Comparison of ENCODE assay signal across 13 cellular contexts in genomic region chr4:92091335-92091734, GRCh38.
DNase-seq lines count a peak whose midpoint lies in the region; ATAC-seq, FAIRE-seq and TF ChIP-seq lines count a peak whose summit lies in the region.
"Had no signal": no experiment of that assay in that cellular context is flagged by ENCODE, and none has a peak within 500 bp of the region (broad histone marks: within the 10 kb centered on the region; RNA-seq: fewer than 3 reads in every experiment).

No MANE protein-coding gene starts in this region.

- TF ChIP-seq EP300 in HepG2 (IDR thresholded peaks at IDR 0.05; ENCODE audit: low read depth in 2 of 2, low read length in 2 of 2) = no peak
- no peak for TF ChIP-seq EP300 in HepG2 (CRISPR knock-in tag; IDR thresholded peaks at IDR 0.05; ENCODE audit: borderline replicate concordance)

- FAIRE-seq in HepG2 (lab: Jason Lieb, UNC) = no peak

- intact Hi-C loops in HepG2 (cut with micrococcal nuclease; ENCODE audit: unreplicated experiment) = loop anchor here (1.0 to 5.0 kb wide), 3 partner anchors 78 to 979 kb away; no protein-coding TSS in a partner anchor

- H3K79me2 ChIP-seq in HepG2 (ENCODE audit: insufficient read depth, low read length) = no peaks in the 10 kb centered on the region

- H3K4me1 ChIP-seq in SJCRH30 = no peaks in the 10 kb centered on the region
- H3K4me1 ChIP-seq in HepG2 (ENCODE audit: insufficient read depth, low read length) = no peaks in the 10 kb centered on the region
- H3K4me1 ChIP-seq: prostate gland had no signal

- no peaks in the 10 kb centered on the region for H3K27me3 Mint-ChIP-seq in activated T-helper 17 cell treated with anti-CD3 and anti-CD28 coated beads, Interleukin-2, amount 50 U/mL, for 72 hours
- H3K27me3 Mint-ChIP-seq in stimulated activated naive CD8-positive, alpha-beta T cell treated with anti-CD3 and anti-CD28 coated beads, Interleukin-15, amount 100 ng/mL, for 72 hours = no peaks in the 10 kb centered on the region
- no peaks in the 10 kb centered on the region for H3K27me3 Mint-ChIP-seq in activated T-cell treated with anti-CD3 and anti-CD28 coated beads, Interleukin-2, amount 50 U/mL, for 4 hours (ENCODE audit: low read depth)

- H3K9ac ChIP-seq in HepG2 (ENCODE audit: insufficient read depth, low read depth, low read length) = no peak overlapping the region

- BruUV-seq in HepG2 (replicated peaks; lab: Mats Ljungman, UMichigan) = no TSS peak

- H3K9me3 ChIP-seq in SJCRH30 (replicated peaks) (no peaks in the 10 kb centered on the region), HepG2 (ENCODE audit: low read length) (no peaks in the 10 kb centered on the region)
- H3K9me3 ChIP-seq: prostate gland had no signal

- POLR2A ChIA-PET in HepG2 (lab: Yijun Ruan, JAX) = no interaction called here

- H3K4me1 Mint-ChIP-seq in activated T-helper 17 cell treated with anti-CD3 and anti-CD28 coated beads, Interleukin-2, amount 50 U/mL, for 72 hours = no peaks in the 10 kb centered on the region
- no peaks in the 10 kb centered on the region for H3K4me1 Mint-ChIP-seq in stimulated activated naive CD8-positive, alpha-beta T cell treated with anti-CD3 and anti-CD28 coated beads, Interleukin-15, amount 100 ng/mL, for 72 hours
- H3K4me1 Mint-ChIP-seq in activated T-cell treated with anti-CD3 and anti-CD28 coated beads, Interleukin-2, amount 50 U/mL, for 4 hours (ENCODE audit: low read depth) = no peaks in the 10 kb centered on the region

- TF ChIP-seq POLR2A in HepG2 (IDR thresholded peaks at IDR 0.05; ENCODE audit: insufficient read depth in 1 of 2, low read depth in 2 of 2, low read length in 2 of 2) = no peak

- DNase-seq in ELR (ENCODE audit: low read depth) (peak; percentile 10), HT1080 (ENCODE audit: low read depth) (peak; percentile 63), SJCRH30 (peak; percentile 45 to 69), HepG2 (ENCODE audit: low spot score) (peak; percentile 21), GM19238 (ENCODE audit: insufficient read length, low spot score) (no peak)
- no peak for DNase-seq in stimulated activated naive CD8-positive, alpha-beta T cell treated with anti-CD3 and anti-CD28 coated beads, Interleukin-15, amount 100 ng/mL, for 72 hours
- no peak for DNase-seq in activated T-cell treated with anti-CD3 and anti-CD28 coated beads, Interleukin-2, amount 50 U/mL, for 4 hours
- DNase-seq: activated CD4-positive, CD25-positive, alpha-beta regulatory T cell treated with anti-CD3 and anti-CD28 coated beads, Interleukin-2, amount 50 U/mL, for 72 hours; activated T-cell treated with anti-CD3 and anti-CD28 coated beads, Interleukin-2, amount 50 U/mL, for 72 hours; effector memory CD4-positive, alpha-beta T cell; stimulated activated naive CD8-positive, alpha-beta T cell treated with anti-CD3 and anti-CD28 coated beads, Interleukin-15, Interleukin-2, amounts not matched to agents 100 U/mL and 50 U/mL, for 24 hours had no signal

- peak; percentile 40; the same call in 1 of the 2 replicates for TF ChIP-seq RAD21 in HepG2 (CRISPR knock-in tag; IDR thresholded peaks at IDR 0.05)

- no peaks in the 10 kb centered on the region for H3K36me3 ChIP-seq in SJCRH30
- no peaks in the 10 kb centered on the region for H3K36me3 ChIP-seq in HepG2 (replicated peaks in 1 of 2; ENCODE audit: control insufficient read depth in 1 of 2, insufficient read depth in 2 of 2, low read length in 2 of 2)
- H3K36me3 ChIP-seq: prostate gland had no signal

- no peaks in the 10 kb centered on the region for H4K20me1 ChIP-seq in HepG2 (ENCODE audit: insufficient read depth, low read length)

- peak; percentile 32; the same call in 1 of the 2 replicates for TF ChIP-seq CTCF in HepG2 (CRISPR knock-in tag; IDR thresholded peaks at IDR 0.05)

- H3K4me3 ChIP-seq in SJCRH30 = peak overlapping the region; percentile 24
- H3K4me3 ChIP-seq in HepG2 (replicated peaks in 1 of 3; ENCODE audit: insufficient read depth in 1 of 3, low read depth in 2 of 3, low read length in 3 of 3) = peak overlapping the region; percentile 12 to 41 (median 16); a peak in 4 of 6 replicates
- H3K4me3 ChIP-seq: prostate gland had no signal

- in situ Hi-C loops in HepG2 (cut with HindIII; ENCODE audit: extremely low pct_ligation_motif_present, low pct_unique_long_range_greater_than_20kb) = no loop called here

- ATAC-seq in HepG2 = peak; percentile 87
- no peak for ATAC-seq in activated T-helper 17 cell treated with anti-CD3 and anti-CD28 coated beads, Interleukin-2, amount 50 U/mL, for 72 hours (replicated peaks)
- ATAC-seq in stimulated activated naive CD8-positive, alpha-beta T cell treated with anti-CD3 and anti-CD28 coated beads, Interleukin-15, amount 100 ng/mL, for 72 hours = no peak
- no peak for ATAC-seq in activated T-cell treated with anti-CD3 and anti-CD28 coated beads, Interleukin-2, amount 50 U/mL, for 4 hours
- ATAC-seq: activated T-cell treated with anti-CD3 and anti-CD28 coated beads, Interleukin-2, amount 50 U/mL, for 72 hours; stimulated activated naive CD8-positive, alpha-beta T cell treated with anti-CD3 and anti-CD28 coated beads, Interleukin-15, Interleukin-2, amounts not matched to agents 100 U/mL and 50 U/mL, for 24 hours had no signal

- no peak overlapping the region for H3K27ac ChIP-seq in SJCRH30
- no peak overlapping the region for H3K27ac ChIP-seq in HepG2 (ENCODE audit: extremely low read length, insufficient read depth, low read length)
- H3K27ac ChIP-seq: prostate gland had no signal

- no peaks in the 10 kb centered on the region for H3K36me3 Mint-ChIP-seq in activated T-helper 17 cell treated with anti-CD3 and anti-CD28 coated beads, Interleukin-2, amount 50 U/mL, for 72 hours (ENCODE audit: low read depth)
- no peaks in the 10 kb centered on the region for H3K36me3 Mint-ChIP-seq in activated T-cell treated with anti-CD3 and anti-CD28 coated beads, Interleukin-2, amount 50 U/mL, for 4 hours (ENCODE audit: insufficient read depth)

- H3K27ac Mint-ChIP-seq in activated T-helper 17 cell treated with anti-CD3 and anti-CD28 coated beads, Interleukin-2, amount 50 U/mL, for 72 hours = no peak overlapping the region
- no peak overlapping the region for H3K27ac Mint-ChIP-seq in stimulated activated naive CD8-positive, alpha-beta T cell treated with anti-CD3 and anti-CD28 coated beads, Interleukin-15, amount 100 ng/mL, for 72 hours
- H3K27ac Mint-ChIP-seq: activated T-cell treated with anti-CD3 and anti-CD28 coated beads, Interleukin-2, amount 50 U/mL, for 72 hours had no signal

- H3K4me3 Mint-ChIP-seq in activated T-helper 17 cell treated with anti-CD3 and anti-CD28 coated beads, Interleukin-2, amount 50 U/mL, for 72 hours = no peak overlapping the region
- H3K4me3 Mint-ChIP-seq in stimulated activated naive CD8-positive, alpha-beta T cell treated with anti-CD3 and anti-CD28 coated beads, Interleukin-15, amount 100 ng/mL, for 72 hours = no peak overlapping the region
- H3K4me3 Mint-ChIP-seq in activated T-cell treated with anti-CD3 and anti-CD28 coated beads, Interleukin-2, amount 50 U/mL, for 4 hours = no peak overlapping the region
- H3K4me3 Mint-ChIP-seq: activated T-cell treated with anti-CD3 and anti-CD28 coated beads, Interleukin-2, amount 50 U/mL, for 72 hours had no signal

- peaks cover 35% of the 10 kb centered on the region for H3K9me3 Mint-ChIP-seq in activated T-helper 17 cell treated with anti-CD3 and anti-CD28 coated beads, Interleukin-2, amount 50 U/mL, for 72 hours
- H3K9me3 Mint-ChIP-seq in stimulated activated naive CD8-positive, alpha-beta T cell treated with anti-CD3 and anti-CD28 coated beads, Interleukin-15, amount 100 ng/mL, for 72 hours = peaks cover 13 to 19% of the 10 kb centered on the region in 2 donors
- H3K9me3 Mint-ChIP-seq in activated T-cell treated with anti-CD3 and anti-CD28 coated beads, Interleukin-2, amount 50 U/mL, for 4 hours = peaks cover 9% of the 10 kb centered on the region

- peak overlapping the region; percentile 49 for H3K4me2 ChIP-seq in HepG2 (ENCODE audit: low read depth, low read length)

- CTCF ChIA-PET in HepG2 (lab: Yijun Ruan, JAX; ENCODE audit: low intra/inter-chr PET ratio, low total read pairs) = interaction anchor here (1.3 kb wide), 1 partner anchor 1672 kb away, joined by 5 read pairs; no protein-coding TSS in a partner anchor

- H2AFZ ChIP-seq in HepG2 (ENCODE audit: low read length) = peak overlapping the region; percentile 88

- no peaks in the 10 kb centered on the region for H3K27me3 ChIP-seq in SJCRH30
- 0 out of 5 replicates have a peak, but pooled peaks cover 0 to 1% of the 10 kb centered on the region in 2 experiments for H3K27me3 ChIP-seq in HepG2 (ENCODE audit: control insufficient read depth in 1 of 2, insufficient read depth in 2 of 2, low read length in 2 of 2)

- 1% methylated on average over 6 of the region's 6 CpGs for WGBS in HepG2 (ENCODE audit: low lambda C conversion rate)

TF ChIP-seq in HepG2, 621 proteins besides CTCF, POLR2A, EP300 and RAD21 (continues in another document):
- TF ChIP-seq MAX (IDR thresholded peaks at IDR 0.05) (no peak), SOX6 (IDR thresholded peaks at IDR 0.05) (no peak), SOX6 (CRISPR knock-in tag; IDR thresholded peaks at IDR 0.05) (no peak), STAG1 (CRISPR knock-in tag; IDR thresholded peaks at IDR 0.05) (peak; percentile 51), TEF (CRISPR knock-in tag; IDR thresholded peaks at IDR 0.05) (no peak), HOXA3 (CRISPR knock-in tag; IDR thresholded peaks at IDR 0.05) (0 out of 2 replicates have a peak, but pooled peaks have one; percentile 22), KDM3A (CRISPR knock-in tag; IDR thresholded peaks at IDR 0.05; ENCODE audit: low read depth) (no peak), ZNF343 (CRISPR knock-in tag; IDR thresholded peaks at IDR 0.05) (no peak), YY1 (IDR thresholded peaks at IDR 0.05; ENCODE audit: insufficient read depth, insufficient replicate concordance, low read depth, low read length) (peak; percentile 75), PLSCR1 (CRISPR knock-in tag; IDR thresholded peaks at IDR 0.05; ENCODE audit: borderline replicate concordance) (no peak)

Comparison
In these comparisons a context has a peak if more than half of its experiments do, and no peak if none do; other contexts are left out.
1. DNase-seq: peak in ELR (single experiment), HT1080 (single experiment), SJCRH30 (2 of 2) and HepG2 (single experiment); none in stimulated activated naive CD8-positive, alpha-beta T cell treated with anti-CD3 and anti-CD28 coated beads, Interleukin-15, amount 100 ng/mL, for 72 hours (0 of 2), GM19238 (single experiment) and activated T-cell treated with anti-CD3 and anti-CD28 coated beads, Interleukin-2, amount 50 U/mL, for 4 hours (single experiment).